In the genomic region with DNA sequence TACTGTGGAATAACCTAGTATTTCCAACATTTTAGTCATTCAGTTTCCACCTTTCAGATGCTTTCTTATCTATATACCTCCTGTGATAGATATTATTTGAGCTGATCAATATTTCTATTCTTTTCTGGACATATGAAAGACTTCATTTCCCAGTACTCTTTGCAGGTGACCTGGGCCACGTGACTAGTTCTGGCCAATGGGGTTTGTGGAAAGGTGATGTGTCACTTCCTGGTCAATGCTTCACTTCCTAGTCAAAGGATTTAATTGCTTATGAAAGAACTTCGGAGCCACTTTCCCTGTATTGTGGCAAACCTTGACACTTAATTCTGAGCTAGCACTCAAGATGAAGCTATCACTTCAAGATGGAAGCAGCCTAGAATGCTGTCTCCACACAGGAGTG, we compare ENCODE assay signal across 16 cellular contexts.
DNase-seq lines count a peak whose midpoint lies in the region; ATAC-seq and TF ChIP-seq lines count a peak whose summit lies in the region.
"Had no signal": no experiment of that assay in that cellular context is flagged by ENCODE, and none has a peak within 500 bp of the region (broad histone marks: within the 10 kb centered on the region; RNA-seq: fewer than 3 reads in every experiment).

No MANE protein-coding gene starts in this region.

- H3K27me3 Mint-ChIP-seq in Calu3 (ENCODE audit: unreplicated experiment) (peaks cover 48% of the 10 kb centered on the region), chondrocyte (ENCODE audit: low read depth) (peaks cover 6% of the 10 kb centered on the region)
- H3K27me3 Mint-ChIP-seq: activated naive CD8-positive, alpha-beta T cell treated with anti-CD3 and anti-CD28 coated beads, Interleukin-2, amount 10 ng/mL, durations not matched to agents 7 days and 5 days had no signal

- BruUV-seq in Calu3 (replicated peaks; lab: Mats Ljungman, UMichigan) (no TSS peak), PC-3 (replicated peaks; lab: Mats Ljungman, UMichigan) (no TSS peak)

- H3K9ac ChIP-seq in PC-3 (ENCODE audit: low read length) = no peak overlapping the region

- no peaks in the 10 kb centered on the region for H3K36me3 ChIP-seq in PC-3 (ENCODE audit: low read depth, low read length)
- H3K36me3 ChIP-seq: ovary had no signal

- ATAC-seq in PC-3 = no peak
- ATAC-seq: CD8-positive, alpha-beta T cell had no signal

- POLR2A ChIA-PET in HEK293T (lab: Yijun Ruan, JAX) (no interaction called here), PC-3 (lab: Charles Lee; ENCODE audit: unreplicated experiment) (no interaction called here)

- TF ChIP-seq CTCF in Calu3 (IDR thresholded peaks at IDR 0.05; ENCODE audit: unreplicated experiment) = no peak
- no peak for TF ChIP-seq CTCF in PC-3 (conservative IDR thresholded peaks at IDR 0.05; ENCODE audit: low read depth, low read length)
- no peak for TF ChIP-seq CTCF in chondrocyte (IDR thresholded peaks at IDR 0.05)

- intact Hi-C loops in Calu3 (cut with micrococcal nuclease; ENCODE audit: unreplicated experiment) = no loop called here
- intact Hi-C loops in PC-3 (cut with micrococcal nuclease) = no loop called here

- H3K4me3 ChIP-seq in PC-3 (ENCODE audit: low read length) = no peak overlapping the region
- H3K4me3 ChIP-seq: ovary had no signal

- H3K4me2 ChIP-seq in PC-3 (ENCODE audit: low read length) = no peak overlapping the region

- no peaks in the 10 kb centered on the region for H3K4me1 ChIP-seq in PC-3 (ENCODE audit: insufficient read depth, low read length)

- H3K36me3 Mint-ChIP-seq in Calu3 (ENCODE audit: insufficient read depth, unreplicated experiment) (no peaks in the 10 kb centered on the region), chondrocyte (ENCODE audit: low read depth) (no peaks in the 10 kb centered on the region)
- H3K36me3 Mint-ChIP-seq: activated naive CD8-positive, alpha-beta T cell treated with anti-CD3 and anti-CD28 coated beads, Interleukin-2, amount 10 ng/mL, durations not matched to agents 7 days and 5 days; CD8-positive, alpha-beta T cell had no signal

- peaks cover 7% of the 10 kb centered on the region for H3K9me3 Mint-ChIP-seq in Calu3 (ENCODE audit: low read depth, unreplicated experiment)
- peaks cover 8% of the 10 kb centered on the region for H3K9me3 Mint-ChIP-seq in chondrocyte (ENCODE audit: low read depth)
- H3K9me3 Mint-ChIP-seq: CD8-positive, alpha-beta T cell had no signal

- CTCF ChIA-PET in Calu3 (lab: Charles Lee) (no interaction called here), HEK293T (lab: Yijun Ruan, JAX) (interaction anchor here (1.5 kb wide), 1 partner anchor 8 kb away, joined by 5 read pairs; no protein-coding TSS in a partner anchor), PC-3 (lab: Charles Lee) (no interaction called here)

- peak; percentile 57 for DNase-seq in Calu3
- DNase-seq in HEK293T (ENCODE audit: extremely low spot score) = peak; percentile 54
- peak; percentile 18 for DNase-seq in PC-3
- DNase-seq in dermis blood vessel endothelial cell = peak; percentile 57
- DNase-seq in NCI-H1417 treated with DMSO at 0.1 percent for 48 hours (lab: John Stamatoyannopoulos, UW) = no peak
- no peak for DNase-seq in nucleus accumbens (lab: John Stamatoyannopoulos, UW)
- DNase-seq in chondrocyte (ENCODE audit: low spot score) = no peak
- DNase-seq in kidney tubule cell (ENCODE audit: low spot score) = no peak
- DNase-seq: activated naive CD8-positive, alpha-beta T cell treated with anti-CD3 and anti-CD28 coated beads, Interleukin-2, amount 10 ng/mL, durations not matched to agents 7 days and 5 days; CD8-positive, alpha-beta T cell; GOT3; midbrain; NCI-H187 treated with DMSO at 0.1 percent for 48 hours; ovary; stimulated activated CD4-positive, alpha-beta T cell treated with anti-CD3 and anti-CD28 coated beads, Interleukin-12 subunit alpha, Interleukin-12 subunit beta, amount 100 ng/mL, for 4 hours; T-helper 9 cell had no signal

- no peaks in the 10 kb centered on the region for H3F3A ChIP-seq in PC-3 (ENCODE audit: low read length, unreplicated experiment)

- no peaks in the 10 kb centered on the region for H3K79me2 ChIP-seq in PC-3 (ENCODE audit: low read length)

- no peaks in the 10 kb centered on the region for H3K9me2 ChIP-seq in PC-3 (replicated peaks; ENCODE audit: low read length)

- no peaks in the 10 kb centered on the region for H3K27me3 ChIP-seq in PC-3 (ENCODE audit: low read length)
- H3K27me3 ChIP-seq: ovary had no signal

- H3K4me3 Mint-ChIP-seq in Calu3 (ENCODE audit: low read depth, unreplicated experiment) (no peak overlapping the region), chondrocyte (ENCODE audit: unreplicated experiment) (no peak overlapping the region)
- H3K4me3 Mint-ChIP-seq: activated naive CD8-positive, alpha-beta T cell treated with anti-CD3 and anti-CD28 coated beads, Interleukin-2, amount 10 ng/mL, durations not matched to agents 7 days and 5 days; CD8-positive, alpha-beta T cell had no signal

- no peaks in the 10 kb centered on the region for H3K9me3 ChIP-seq in PC-3 (ENCODE audit: low read length)
- H3K9me3 ChIP-seq: ovary had no signal

- H3K27ac Mint-ChIP-seq in Calu3 (ENCODE audit: unreplicated experiment) = no peak overlapping the region
- H3K27ac Mint-ChIP-seq in chondrocyte (ENCODE audit: unreplicated experiment) = no peak overlapping the region
- H3K27ac Mint-ChIP-seq: activated naive CD8-positive, alpha-beta T cell treated with anti-CD3 and anti-CD28 coated beads, Interleukin-2, amount 10 ng/mL, durations not matched to agents 7 days and 5 days; CD8-positive, alpha-beta T cell had no signal

- no peak overlapping the region for H2AFZ ChIP-seq in PC-3 (ENCODE audit: low read length)

- H4K20me1 ChIP-seq in PC-3 (ENCODE audit: low read length) = no peaks in the 10 kb centered on the region

- H3K4me1 Mint-ChIP-seq in Calu3 (ENCODE audit: low read depth, unreplicated experiment) = no peaks in the 10 kb centered on the region
- no peaks in the 10 kb centered on the region for H3K4me1 Mint-ChIP-seq in chondrocyte (ENCODE audit: low read depth)
- H3K4me1 Mint-ChIP-seq: activated naive CD8-positive, alpha-beta T cell treated with anti-CD3 and anti-CD28 coated beads, Interleukin-2, amount 10 ng/mL, durations not matched to agents 7 days and 5 days had no signal

- no peak overlapping the region for H3K27ac ChIP-seq in PC-3 (ENCODE audit: low read length)
- H3K27ac ChIP-seq: ovary had no signal

TF ChIP-seq in HEK293T, 16 proteins besides CTCF, POLR2A, EP300 and RAD21:
- no peak for TF ChIP-seq LEF1 (IDR thresholded peaks at IDR 0.05; ENCODE audit: borderline replicate concordance)
- no peak for TF ChIP-seq ZNF384 (IDR thresholded peaks at IDR 0.05)
- no peak for TF ChIP-seq ARNT (IDR thresholded peaks at IDR 0.05)
- TF ChIP-seq FOXA1 (IDR thresholded peaks at IDR 0.05) = no peak
- no peak for TF ChIP-seq CTBP1 (IDR thresholded peaks at IDR 0.05; ENCODE audit: borderline replicate concordance)
- TF ChIP-seq, protein P1, sequence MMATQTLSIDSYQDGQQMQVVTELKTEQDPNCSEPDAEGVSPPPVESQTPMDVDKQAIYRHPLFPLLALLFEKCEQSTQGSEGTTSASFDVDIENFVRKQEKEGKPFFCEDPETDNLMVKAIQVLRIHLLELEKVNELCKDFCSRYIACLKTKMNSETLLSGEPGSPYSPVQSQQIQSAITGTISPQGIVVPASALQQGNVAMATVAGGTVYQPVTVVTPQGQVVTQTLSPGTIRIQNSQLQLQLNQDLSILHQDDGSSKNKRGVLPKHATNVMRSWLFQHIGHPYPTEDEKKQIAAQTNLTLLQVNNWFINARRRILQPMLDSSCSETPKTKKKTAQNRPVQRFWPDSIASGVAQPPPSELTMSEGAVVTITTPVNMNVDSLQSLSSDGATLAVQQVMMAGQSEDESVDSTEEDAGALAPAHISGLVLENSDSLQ (IDR thresholded peaks at IDR 0.05) = no peak
- no peak for TF ChIP-seq FOXK2 (IDR thresholded peaks at IDR 0.05)
- no peak for TF ChIP-seq FOXM1 (IDR thresholded peaks at IDR 0.05; ENCODE audit: borderline replicate concordance)
- TF ChIP-seq NFRKB (IDR thresholded peaks at IDR 0.05) = no peak
- no peak for TF ChIP-seq SP1 (IDR thresholded peaks at IDR 0.05)
- TF ChIP-seq L3MBTL2 (conservative IDR thresholded peaks at IDR 0.05) = no peak
- no peak for TF ChIP-seq ELF4 (IDR thresholded peaks at IDR 0.05)
- no peak for TF ChIP-seq SUZ12 (IDR thresholded peaks at IDR 0.05)
- TF ChIP-seq HDGF (IDR thresholded peaks at IDR 0.05; ENCODE audit: borderline replicate concordance) = no peak
- TF ChIP-seq TARDBP (IDR thresholded peaks at IDR 0.05) = no peak
- TF ChIP-seq BHLHE40 (IDR thresholded peaks at IDR 0.05; ENCODE audit: borderline replicate concordance) = no peak

Comparison
In these comparisons a context has a peak if more than half of its experiments do, and no peak if none do; other contexts are left out.
1. DNase-seq: peak in Calu3 (single experiment), HEK293T (single experiment), PC-3 (single experiment) and dermis blood vessel endothelial cell (single experiment); none in NCI-H1417 treated with DMSO at 0.1 percent for 48 hours (single experiment), nucleus accumbens (0 of 56), chondrocyte (single experiment) and kidney tubule cell (single experiment).